12 cellular contexts compared by ENCODE assay signal in the genomic region with DNA sequence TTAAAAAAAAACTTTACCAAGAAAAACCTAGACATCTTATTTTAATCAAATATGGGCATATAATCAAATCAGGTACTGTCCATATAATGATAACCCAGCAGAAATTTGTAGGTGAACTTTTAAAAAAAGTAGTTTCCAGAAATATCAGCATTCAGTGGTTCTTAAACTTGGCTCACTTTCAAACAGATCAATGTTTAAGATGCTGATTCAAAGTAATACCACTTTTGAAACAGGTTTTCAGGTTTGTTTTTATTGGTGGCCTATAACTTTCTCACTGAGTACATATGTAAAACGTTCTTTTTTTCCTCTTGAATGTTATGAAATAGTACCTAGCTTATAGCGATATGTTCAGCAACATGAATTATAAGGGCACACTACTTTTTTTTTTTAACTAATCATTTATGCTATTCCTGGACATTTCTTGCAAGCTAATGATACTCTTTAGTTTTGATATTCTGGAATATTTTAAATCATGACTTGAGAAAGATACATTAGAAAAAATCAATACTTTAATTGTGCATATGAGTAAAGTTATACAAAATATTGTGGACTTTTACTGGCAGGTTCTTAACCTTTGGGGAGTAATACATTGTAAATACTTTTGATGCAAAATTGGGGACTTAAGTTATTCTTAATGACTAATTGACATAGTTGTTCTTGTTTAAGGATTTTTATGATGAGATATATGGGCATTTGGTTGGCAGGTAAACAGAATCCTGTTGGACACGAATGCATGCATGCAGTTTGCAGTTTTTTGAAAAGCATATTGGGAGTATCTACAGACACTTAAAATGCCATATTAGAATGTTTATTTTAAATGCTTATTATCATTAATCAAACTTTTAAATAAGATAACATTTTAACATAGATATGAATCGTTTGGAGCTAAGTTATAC. TPM values are rescaled to one million over a fixed set of nuclear protein-coding genes. Genes with fewer than 3 reads are reported as not detected.
A peak's percentile ranks its signal among the peaks of the same experiment; 100 is the strongest.
DNase-seq lines count a peak whose midpoint lies in the region; ATAC-seq and TF ChIP-seq lines count a peak whose summit lies in the region.
"Had no signal": no experiment of that assay in that cellular context is flagged by ENCODE, and none has a peak within 500 bp of the region (broad histone marks: within the 10 kb centered on the region; RNA-seq: fewer than 3 reads in every experiment).

No MANE protein-coding gene starts in this region.

- TF ChIP-seq CTCF in heart left ventricle (IDR thresholded peaks at IDR 0.05) = no peak
- TF ChIP-seq CTCF in neural progenitor cell (IDR thresholded peaks at IDR 0.05) = no peak
- no peak for TF ChIP-seq CTCF in upper lobe of right lung (IDR thresholded peaks at IDR 0.05)
- no peak for TF ChIP-seq CTCF in lower leg skin (IDR thresholded peaks at IDR 0.05)

- no peak for DNase-seq in heart left ventricle
- no peak for DNase-seq in Right ventricle myocardium inferior (ENCODE audit: missing footprints)
- DNase-seq in epithelial cell of prostate (ENCODE audit: low read depth, low spot score) = no peak
- no peak for DNase-seq in neural progenitor cell (ENCODE audit: low spot score)
- no peak for DNase-seq in upper lobe of right lung
- no peak for DNase-seq in lower leg skin (ENCODE audit: low spot score in 2 of 2)
- DNase-seq in hypothalamus (lab: John Stamatoyannopoulos, UW) = no peak
- DNase-seq: activated naive CD8-positive, alpha-beta T cell treated with anti-CD3 and anti-CD28 coated beads, Interleukin-2, amount 50 U/mL, for 24 hours; DND-41; NCI-H1092 treated with DMSO at 0.1 percent for 48 hours had no signal

- H3K9me3 ChIP-seq in heart left ventricle (no peaks in the 10 kb centered on the region), neural progenitor cell (ENCODE audit: low read depth) (no peaks in the 10 kb centered on the region), upper lobe of right lung (no peaks in the 10 kb centered on the region)

- no peak overlapping the region for H3K27ac Mint-ChIP-seq in neural progenitor cell
- H3K27ac Mint-ChIP-seq: activated naive CD8-positive, alpha-beta T cell treated with anti-CD3 and anti-CD28 coated beads, Interleukin-2, amount 50 U/mL, for 24 hours had no signal

- H3K36me3 ChIP-seq in heart left ventricle (peaks cover 0 to 21% (median 13%) of the 10 kb centered on the region in 9 donors), neural progenitor cell (no peaks in the 10 kb centered on the region), upper lobe of right lung (peaks cover 12% of the 10 kb centered on the region)

- peak overlapping the region; percentile 94 to 99 (median 96) for H3K27ac ChIP-seq in heart left ventricle
- peak overlapping the region; percentile 73 for H3K27ac ChIP-seq in epithelial cell of prostate
- no peak overlapping the region for H3K27ac ChIP-seq in neural progenitor cell
- peak overlapping the region; percentile 94 for H3K27ac ChIP-seq in upper lobe of right lung

- H3K9ac ChIP-seq in neural progenitor cell = no peak overlapping the region

- no peaks in the 10 kb centered on the region for H3K27me3 ChIP-seq in heart left ventricle
- H3K27me3 ChIP-seq in neural progenitor cell = peaks cover 65% of the 10 kb centered on the region
- H3K27me3 ChIP-seq in upper lobe of right lung = no peaks in the 10 kb centered on the region

- H3K27me3 Mint-ChIP-seq in neural progenitor cell (ENCODE audit: insufficient read depth, low read depth) = peaks cover 47% of the 10 kb centered on the region

- peaks cover 19% of the 10 kb centered on the region for H3K4me1 Mint-ChIP-seq in neural progenitor cell

- intact Hi-C loops in heart left ventricle (cut with DNase I) = loop anchor here in 6 of 10 donors (5.0 to 10.0 kb wide), 4 partner anchors 33 to 249 kb away; no protein-coding TSS in a partner anchor
- intact Hi-C loops in Right ventricle myocardium inferior (cut with DNase I) = no loop called here
- intact Hi-C loops in upper lobe of right lung (cut with DNase I) = no loop called here
- intact Hi-C loops in lower leg skin (cut with DNase I; ENCODE audit: low total_unique reads) = loop anchor here (10.0 kb wide), 1 partner anchor 109 kb away; no protein-coding TSS in a partner anchor

- H2AFZ ChIP-seq in neural progenitor cell (replicated peaks) = no peak overlapping the region

- WGBS in heart left ventricle, 4 donors = 9 to 19% (median 9%) methylated on average over 4 of the region's 4 CpGs
- WGBS in lower leg skin, 2 donors = 25 to 27% methylated on average over 4 of the region's 4 CpGs

- H3K79me2 ChIP-seq in neural progenitor cell (ENCODE audit: low read depth) = no peaks in the 10 kb centered on the region

- peaks cover 23% of the 10 kb centered on the region for H4K20me1 ChIP-seq in neural progenitor cell (ENCODE audit: low read depth)

- ATAC-seq in heart left ventricle = no peak
- no peak for ATAC-seq in Right ventricle myocardium inferior
- ATAC-seq in upper lobe of right lung = no peak
- ATAC-seq in HG03108 (IDR thresholded peaks at IDR 0.05; ENCODE audit: unreplicated experiment) = no peak
- ATAC-seq: activated naive CD8-positive, alpha-beta T cell treated with anti-CD3 and anti-CD28 coated beads, Interleukin-2, amount 50 U/mL, for 24 hours; esophagus mucosa had no signal

- H3F3A ChIP-seq in neural progenitor cell (ENCODE audit: low read depth) = peaks cover 24% of the 10 kb centered on the region

- H3K4me3 ChIP-seq in heart left ventricle (peak overlapping the region in 11 of 12 donors; percentile 68 to 95 (median 86)), neural progenitor cell (no peak overlapping the region), upper lobe of right lung (peak overlapping the region; percentile 85), lower leg skin (ENCODE audit: low read depth, poor library complexity, severe bottlenecking) (no peak overlapping the region)

- peaks cover 1 to 69% (median 45%) of the 10 kb centered on the region in 12 donors for H3K4me1 ChIP-seq in heart left ventricle
- H3K4me1 ChIP-seq in neural progenitor cell = peaks cover 3% of the 10 kb centered on the region
- H3K4me1 ChIP-seq in upper lobe of right lung = peaks cover 25% of the 10 kb centered on the region

- no peak overlapping the region for H3K4me2 ChIP-seq in neural progenitor cell

- TF ChIP-seq POLR2A in heart left ventricle (IDR thresholded peaks at IDR 0.05) (no peak), lower leg skin (IDR thresholded peaks at IDR 0.05) (no peak)

- H3K9me3 Mint-ChIP-seq in neural progenitor cell = peaks cover 4% of the 10 kb centered on the region
- H3K9me3 Mint-ChIP-seq: activated naive CD8-positive, alpha-beta T cell treated with anti-CD3 and anti-CD28 coated beads, Interleukin-2, amount 50 U/mL, for 24 hours had no signal

- peak overlapping the region; percentile 95 for H3K4me3 Mint-ChIP-seq in neural progenitor cell
- H3K4me3 Mint-ChIP-seq: activated naive CD8-positive, alpha-beta T cell treated with anti-CD3 and anti-CD28 coated beads, Interleukin-2, amount 50 U/mL, for 24 hours had no signal

- H3K36me3 Mint-ChIP-seq in neural progenitor cell = peaks cover 22% of the 10 kb centered on the region

RNA-seq across cellular contexts. Expression of a gene that starts 3.1 kb away (rescaled TPM):
- 100 to 1,000 TPM in 2 of 9 donors, 10 to 100 TPM in 7; 76.6 to 121 (median 98.5) TPM for total RNA-seq in heart left ventricle
- polyA plus RNA-seq in heart left ventricle = 10 to 100 TPM; 12.7 to 24.3 TPM
- 97.6 TPM for total RNA-seq in Right ventricle myocardium inferior
- 1.7 and 5.3 TPM in 2 replicates for total RNA-seq in neural progenitor cell (ENCODE audit: low replicate concordance)
- total RNA-seq in upper lobe of right lung = 66.6 TPM
- total RNA-seq in lower leg skin = 10 to 100 TPM; 26.0 to 32.5 (median 30.3) TPM

Comparison
In these comparisons a context has a peak if more than half of its experiments do, and no peak if none do; other contexts are left out.
1. intact Hi-C loops: an anchor here in heart left ventricle (5.0 to 10.0 kb wide) and lower leg skin (10.0 kb wide); none called in Right ventricle myocardium inferior and upper lobe of right lung.
2. H3K4me3 ChIP-seq: peak in heart left ventricle (11 of 12) and upper lobe of right lung (single experiment); none in neural progenitor cell (single experiment) and lower leg skin (single experiment).